7 cellular contexts compared by ENCODE assay signal in genomic region chrX:2690856-2691542, GRCh38. TPM values are rescaled to one million over a fixed set of nuclear protein-coding genes. Genes with fewer than 3 reads are reported as not detected.
DNase-seq lines count a peak whose midpoint lies in the region; ATAC-seq and TF ChIP-seq lines count a peak whose summit lies in the region.

CD99 (plus strand) TSS chrX:2691295; CDS start chrX:2691361, 66 bp downstream.

- no peaks in the 10 kb centered on the region for H3K36me3 ChIP-seq in liver (ENCODE audit: control insufficient read depth in 4 of 4, insufficient read depth in 3 of 4, low read depth in 1 of 4, low read length in 3 of 4)

- ATAC-seq in GM18909 (IDR thresholded peaks at IDR 0.05; ENCODE audit: poor library complexity, unreplicated experiment) (peak; percentile 87), HG03108 (IDR thresholded peaks at IDR 0.05; ENCODE audit: unreplicated experiment) (peak; percentile 75)

- under 1% methylated on average over 73 of the region's 73 CpGs for WGBS in liver

- H3K9me3 ChIP-seq in liver (ENCODE audit: control insufficient read depth in 4 of 4, low read length in 3 of 4) = no peaks in the 10 kb centered on the region

- H3K36me3 Mint-ChIP-seq in chondrocyte (ENCODE audit: low read depth) = no peaks in the 10 kb centered on the region

- H3K27ac ChIP-seq in VCaP (peak within 1 kb of the TSS; percentile 86), liver (ENCODE audit: low read depth in 1 of 2, low read length in 2 of 2) (peak within 1 kb of the TSS; percentile 60 to 64)

- H3K27me3 ChIP-seq in liver (ENCODE audit: control insufficient read depth in 4 of 4, insufficient read depth in 4 of 4, low read length in 3 of 4) = no peaks in the 10 kb centered on the region

- DNase-seq in chondrocyte (ENCODE audit: low spot score) (peak; percentile 94), NCI-H1105 (lab: John Stamatoyannopoulos, UW) (no peak)
- peak; percentile 76 to 84 (median 82) for DNase-seq in stimulated activated CD4-positive, alpha-beta T cell treated with anti-CD3 and anti-CD28 coated beads, TNF-alpha, amount 100 ng/mL, for 1 hour (ENCODE audit: low read depth in 3 of 3, low spot score in 1 of 3)

- H3K9ac ChIP-seq in liver (ENCODE audit: low read depth in 1 of 2, low read length in 2 of 2) = peak within 1 kb of the TSS; percentile 10 to 80

- H3K27me3 Mint-ChIP-seq in chondrocyte (ENCODE audit: low read depth) = no peaks in the 10 kb centered on the region

- TF ChIP-seq CTCF in VCaP (conservative IDR thresholded peaks at IDR 0.05) = no peak
- TF ChIP-seq CTCF in chondrocyte (IDR thresholded peaks at IDR 0.05) = no peak
- no peak for TF ChIP-seq CTCF in liver (IDR thresholded peaks at IDR 0.05; ENCODE audit: low read depth, low read length, missing input control)

- H3K27ac Mint-ChIP-seq in chondrocyte (ENCODE audit: unreplicated experiment) = peak within 1 kb of the TSS; percentile 90

- peak in 1 of 2 donors; percentile 12 for TF ChIP-seq RAD21 in liver (IDR thresholded peaks at IDR 0.05)

- H3K9me3 Mint-ChIP-seq in chondrocyte (ENCODE audit: low read depth) = no peaks in the 10 kb centered on the region

- H3K4me3 Mint-ChIP-seq in chondrocyte (ENCODE audit: unreplicated experiment) = peak within 1 kb of the TSS; percentile 92

- H3K4me3 ChIP-seq in liver (ENCODE audit: low read depth in 1 of 3, low read length in 3 of 3) = peak within 1 kb of the TSS; percentile 79 to 96 (median 85)

- H3K4me1 ChIP-seq in liver (ENCODE audit: control insufficient read depth in 4 of 4, insufficient read depth in 4 of 4, low read length in 3 of 4) = peaks cover 1 to 24% (median 8%) of the 10 kb centered on the region in 4 donors

- H3K4me1 Mint-ChIP-seq in chondrocyte (ENCODE audit: low read depth) = peaks cover 41% of the 10 kb centered on the region

TF ChIP-seq in liver, 16 proteins besides CTCF, POLR2A, EP300 and RAD21:
- TF ChIP-seq JUND (IDR thresholded peaks at IDR 0.05) (no peak), SP1 (IDR thresholded peaks at IDR 0.05) (peak; percentile 30), GABPA (IDR thresholded peaks at IDR 0.05 in 1 of 2, conservative IDR thresholded peaks at IDR 0.05 in 1 of 2) (no peak), HNF4A (conservative IDR thresholded peaks at IDR 0.05) (no peak), ZBTB33 (IDR thresholded peaks at IDR 0.05) (no peak), REST (IDR thresholded peaks at IDR 0.05) (peak; percentile 8), MAX (IDR thresholded peaks at IDR 0.05) (no peak), EGR1 (IDR thresholded peaks at IDR 0.05; ENCODE audit: low read depth in 2 of 2) (peak; percentile 83 to 97)

RNA-seq across cellular contexts. Expression of gene CD99, which starts in this region (rescaled TPM):
- 381 to 570 TPM (median 560 TPM) in 3 replicates for total RNA-seq in chondrocyte
- 10 to 100 TPM; 49.9 to 62.7 TPM for total RNA-seq in liver
- polyA plus RNA-seq in liver = 100 to 1,000 TPM; 142 to 165 TPM
